ENCODE assay signal across 1 cellular context in genomic region chr5:80884851-80885697, GRCh38.
TF ChIP-seq lines count a peak whose summit lies in the region.

No MANE protein-coding gene starts in this region.

TF ChIP-seq in GM23338, 12 proteins besides CTCF, POLR2A, EP300 and RAD21 (continued from another document):
- TF ChIP-seq REST (IDR thresholded peaks at IDR 0.05; ENCODE audit: unreplicated experiment) (no peak), CREB1 (CRISPR knock-in tag; IDR thresholded peaks at IDR 0.05; ENCODE audit: low read depth) (no peak), ETS1 (IDR thresholded peaks at IDR 0.05) (no peak), EZH2 (IDR thresholded peaks at IDR 0.05; ENCODE audit: low read depth, unreplicated experiment) (no peak)
